Comparison of ENCODE assay signal across 3 cellular contexts in genomic region chr7:95132500-95132899, GRCh38.
"Had no signal": no experiment of that assay in that cellular context is flagged by ENCODE, and none has a peak within 500 bp of the region (broad histone marks: within the 10 kb centered on the region; RNA-seq: fewer than 3 reads in every experiment).

No MANE protein-coding gene starts in this region.

- DNase-seq: GDM1, GF-D8 had no signal

- H3K4me3 ChIP-seq: GM12878 had no signal

- ATAC-seq: GM12878 had no signal
